ENCODE assay signal across 8 cellular contexts in the genomic region with DNA sequence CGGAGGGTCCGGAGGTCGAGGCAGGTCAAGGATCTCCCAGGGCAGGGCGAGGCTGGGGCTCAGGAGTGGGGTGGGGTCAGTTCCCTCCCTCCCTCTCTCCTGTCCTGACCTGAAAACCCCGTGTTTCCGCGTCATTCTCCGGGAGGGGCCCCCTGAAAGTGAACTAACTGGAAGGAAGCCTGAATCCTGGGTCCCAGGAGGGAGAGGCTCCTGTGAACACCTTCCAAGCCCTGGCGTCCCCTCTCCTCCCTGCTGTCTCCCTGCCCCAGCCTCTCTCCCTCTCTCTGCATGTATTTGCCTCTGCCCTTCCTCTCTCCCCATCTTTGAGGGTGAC. TPM values are rescaled to one million over a fixed set of nuclear protein-coding genes. Genes with fewer than 3 reads are reported as not detected.
DNase-seq lines count a peak whose midpoint lies in the region; ATAC-seq and TF ChIP-seq lines count a peak whose summit lies in the region.

No MANE protein-coding gene starts in this region.

- H3K4me2 ChIP-seq in OCI-LY7 (ENCODE audit: low read length) = no peak overlapping the region

- no peaks in the 10 kb centered on the region for H4K20me1 ChIP-seq in OCI-LY7 (ENCODE audit: insufficient read depth, low read length)

- H3K27ac ChIP-seq in caudate nucleus (ENCODE audit: low read depth, low read length) (peak overlapping the region; percentile 89), mesodermal cell (ENCODE audit: low read depth, low read length, severe bottlenecking) (no peak overlapping the region), thymus (ENCODE audit: low read depth) (no peak overlapping the region), OCI-LY7 (ENCODE audit: low read depth, low read length, poor library complexity, severe bottlenecking) (no peak overlapping the region)

- intact Hi-C loops in OCI-LY7 (cut with micrococcal nuclease; ENCODE audit: unreplicated experiment) = no loop called here

- WGBS in mesodermal cell (ENCODE audit: insufficient coverage in 2 of 2), 2 experiments = 5 to 40% methylated on average over 3 to 7 of the region's 9 CpGs
- WGBS in thymus = 20% methylated on average over 9 of the region's 9 CpGs

- no peak for ATAC-seq in activated CD8-positive, alpha-beta memory T cell treated with anti-CD3 and anti-CD28 coated beads, Interleukin-2, amount 10 ng/mL, durations not matched to agents 7 days and 5 days

- H3K4me1 ChIP-seq in mesodermal cell (ENCODE audit: control insufficient read depth, insufficient read depth, low read length, poor library complexity, severe bottlenecking) = peaks cover 12% of the 10 kb centered on the region
- peaks cover 2% of the 10 kb centered on the region for H3K4me1 ChIP-seq in thymus (ENCODE audit: control insufficient read depth, insufficient read depth, low read length)
- H3K4me1 ChIP-seq in OCI-LY7 (ENCODE audit: insufficient read depth, low read length, poor library complexity, severe bottlenecking) = peaks cover 2% of the 10 kb centered on the region

- POLR2A ChIA-PET in OCI-LY7 (lab: Charles Lee) = no interaction called here

- no peaks in the 10 kb centered on the region for H3K36me3 Mint-ChIP-seq in activated CD8-positive, alpha-beta memory T cell treated with anti-CD3 and anti-CD28 coated beads, Interleukin-2, amount 10 ng/mL, durations not matched to agents 7 days and 5 days

- H3K4me1 Mint-ChIP-seq in activated CD8-positive, alpha-beta memory T cell treated with anti-CD3 and anti-CD28 coated beads, Interleukin-2, amount 10 ng/mL, durations not matched to agents 7 days and 5 days = peaks cover 10% of the 10 kb centered on the region

- no peak overlapping the region for H3K27ac Mint-ChIP-seq in activated CD8-positive, alpha-beta memory T cell treated with anti-CD3 and anti-CD28 coated beads, Interleukin-2, amount 10 ng/mL, durations not matched to agents 7 days and 5 days

- peak overlapping the region; percentile 69 for H3K4me3 Mint-ChIP-seq in activated CD8-positive, alpha-beta memory T cell treated with anti-CD3 and anti-CD28 coated beads, Interleukin-2, amount 10 ng/mL, durations not matched to agents 7 days and 5 days

- no peaks in the 10 kb centered on the region for H3K9me2 ChIP-seq in OCI-LY7 (ENCODE audit: insufficient read depth, low read length)

- H3K27me3 Mint-ChIP-seq in activated CD8-positive, alpha-beta memory T cell treated with anti-CD3 and anti-CD28 coated beads, Interleukin-2, amount 10 ng/mL, durations not matched to agents 7 days and 5 days = peaks cover 41% of the 10 kb centered on the region

- no peaks in the 10 kb centered on the region for H3K79me2 ChIP-seq in OCI-LY7 (ENCODE audit: insufficient read depth, low read depth, low read length)

- H2AFZ ChIP-seq in OCI-LY7 (ENCODE audit: low read length) = no peak overlapping the region

- TF ChIP-seq CTCF in OCI-LY7 (conservative IDR thresholded peaks at IDR 0.05; ENCODE audit: low read length) = no peak

- BruUV-seq in OCI-LY7 (replicated peaks; lab: Mats Ljungman, UMichigan) = no TSS peak

- H3K9me3 ChIP-seq in mesodermal cell (ENCODE audit: control insufficient read depth, low read length) = no peaks in the 10 kb centered on the region
- H3K9me3 ChIP-seq in thymus (ENCODE audit: control insufficient read depth) = no peaks in the 10 kb centered on the region
- H3K9me3 ChIP-seq in OCI-LY7 (ENCODE audit: low read length) = no peaks in the 10 kb centered on the region

- peaks cover 22% of the 10 kb centered on the region for H3K27me3 ChIP-seq in thymus (ENCODE audit: control insufficient read depth, insufficient read depth)

- no peaks in the 10 kb centered on the region for H3K9me3 Mint-ChIP-seq in activated CD8-positive, alpha-beta memory T cell treated with anti-CD3 and anti-CD28 coated beads, Interleukin-2, amount 10 ng/mL, durations not matched to agents 7 days and 5 days (ENCODE audit: low read depth)

- peak overlapping the region; percentile 51 for H3K4me3 ChIP-seq in mesodermal cell (ENCODE audit: extremely low read depth, insufficient read depth, low read length, poor library complexity, severe bottlenecking)
- peak overlapping the region; percentile 60 for H3K4me3 ChIP-seq in thymus (ENCODE audit: low read length)
- no peak overlapping the region for H3K4me3 ChIP-seq in OCI-LY7 (ENCODE audit: low read depth, low read length, poor library complexity, severe bottlenecking)

- no peaks in the 10 kb centered on the region for H3K36me3 ChIP-seq in mesodermal cell (ENCODE audit: control insufficient read depth, insufficient read depth, low read length)
- no peaks in the 10 kb centered on the region for H3K36me3 ChIP-seq in thymus (ENCODE audit: control insufficient read depth, insufficient read depth)
- H3K36me3 ChIP-seq in OCI-LY7 (ENCODE audit: insufficient read depth, low read length) = no peaks in the 10 kb centered on the region

- no peak for DNase-seq in activated CD8-positive, alpha-beta memory T cell treated with anti-CD3 and anti-CD28 coated beads, Interleukin-2, amount 10 ng/mL, durations not matched to agents 7 days and 5 days
- no peak for DNase-seq in activated CD8-positive, alpha-beta memory T cell treated with anti-CD3 and anti-CD28 coated beads for 24 hours
- peak in 1 of 61 donors; percentile 56 for DNase-seq in caudate nucleus (lab: John Stamatoyannopoulos, UW)
- no peak for DNase-seq in NCI-H1694 (lab: John Stamatoyannopoulos, UW)
- DNase-seq in OCI-LY7 (ENCODE audit: low spot score) = no peak
- DNase-seq in activated CD4-positive, alpha-beta T cell treated with anti-CD3 and anti-CD28 coated beads, Interleukin-2, amount 50 U/mL, for 4 hours = no peak

- CTCF ChIA-PET in activated CD8-positive, alpha-beta memory T cell treated with anti-CD3 and anti-CD28 coated beads, Interleukin-2, amount 10 ng/mL, durations not matched to agents 7 days and 5 days (lab: Charles Lee) = interaction anchor here (1.3 kb wide), 1 partner anchor 28 kb away, joined by 5 read pairs; no protein-coding TSS in a partner anchor
- CTCF ChIA-PET in OCI-LY7 (lab: Charles Lee; ENCODE audit: unreplicated experiment) = no interaction called here

RNA-seq across cellular contexts. Expression of a gene that starts 0.7 kb away (rescaled TPM):
- total RNA-seq in activated CD8-positive, alpha-beta memory T cell treated with anti-CD3 and anti-CD28 coated beads, Interleukin-2, amount 10 ng/mL, durations not matched to agents 7 days and 5 days = under 1 TPM; 0.09 to 0.12 TPM
- 34.0 TPM for polyA plus RNA-seq in mesodermal cell (2013, experiment 1 of 2)
- 23.9 TPM for polyA plus RNA-seq in mesodermal cell (2013, experiment 2 of 2)
- 6.5 TPM for polyA plus RNA-seq in thymus
- 0.05 TPM in 1 of 2 replicates, not detected in the other for total RNA-seq in OCI-LY7 (2014; rRNA removed; shearing (Covaris generic))
- not detected in 2 replicates for total RNA-seq in OCI-LY7 (2022)

RNA-seq across cellular contexts. Expression of a gene that starts 21.0 kb away (rescaled TPM):
- total RNA-seq in activated CD8-positive, alpha-beta memory T cell treated with anti-CD3 and anti-CD28 coated beads, Interleukin-2, amount 10 ng/mL, durations not matched to agents 7 days and 5 days = 10 to 100 TPM; 23.0 to 23.2 TPM
- 52.4 TPM for polyA plus RNA-seq in mesodermal cell (2013, experiment 1 of 2)
- polyA plus RNA-seq in mesodermal cell (2013, experiment 2 of 2) = 46.6 TPM
- polyA plus RNA-seq in thymus = 54.8 TPM
- total RNA-seq in OCI-LY7 (2014; rRNA removed; shearing (Covaris generic)) = 91.1 and 98.1 TPM in 2 replicates
- total RNA-seq in OCI-LY7 (2022) = 28.5 and 31.0 TPM in 2 replicates

RNA-seq across cellular contexts. Expression of a gene that starts 28.5 kb away (rescaled TPM):
- under 1 TPM; 0.37 to 0.79 TPM for total RNA-seq in activated CD8-positive, alpha-beta memory T cell treated with anti-CD3 and anti-CD28 coated beads, Interleukin-2, amount 10 ng/mL, durations not matched to agents 7 days and 5 days
- polyA plus RNA-seq in mesodermal cell (2013, experiment 1 of 2) = 0.11 TPM
- 0.10 TPM for polyA plus RNA-seq in mesodermal cell (2013, experiment 2 of 2)
- 0.39 TPM for polyA plus RNA-seq in thymus
- total RNA-seq in OCI-LY7 (2014; rRNA removed; shearing (Covaris generic)) = 0.36 and 0.73 TPM in 2 replicates
- 0.61 and 0.85 TPM in 2 replicates for total RNA-seq in OCI-LY7 (2022)

RNA-seq across cellular contexts. Expression of a gene that starts 29.6 kb away (rescaled TPM):
- 10 to 100 TPM; 10.3 to 10.4 TPM for total RNA-seq in activated CD8-positive, alpha-beta memory T cell treated with anti-CD3 and anti-CD28 coated beads, Interleukin-2, amount 10 ng/mL, durations not matched to agents 7 days and 5 days
- 27.3 TPM for polyA plus RNA-seq in mesodermal cell (2013, experiment 1 of 2)
- polyA plus RNA-seq in mesodermal cell (2013, experiment 2 of 2) = 23.6 TPM
- polyA plus RNA-seq in thymus = 15.3 TPM
- 0.41 TPM in 1 of 2 replicates, not detected in the other for total RNA-seq in OCI-LY7 (2014; rRNA removed; shearing (Covaris generic))
- 0.57 and 0.76 TPM in 2 replicates for total RNA-seq in OCI-LY7 (2022)

RNA-seq across cellular contexts. Expression of a gene that starts 44.0 kb away (rescaled TPM):
- total RNA-seq in activated CD8-positive, alpha-beta memory T cell treated with anti-CD3 and anti-CD28 coated beads, Interleukin-2, amount 10 ng/mL, durations not matched to agents 7 days and 5 days = 10 to 100 TPM; 18.6 to 21.3 TPM
- 8.4 TPM for polyA plus RNA-seq in mesodermal cell (2013, experiment 1 of 2)
- 8.9 TPM for polyA plus RNA-seq in mesodermal cell (2013, experiment 2 of 2)
- polyA plus RNA-seq in thymus = 10.3 TPM
- 11.6 and 20.2 TPM in 2 replicates for total RNA-seq in OCI-LY7 (2014; rRNA removed; shearing (Covaris generic))
- 14.5 and 17.8 TPM in 2 replicates for total RNA-seq in OCI-LY7 (2022)
